ENCODE assay signal across 8 cellular contexts in genomic region chr5:141968914-141969608, GRCh38. TPM values are rescaled to one million over a fixed set of nuclear protein-coding genes. Genes with fewer than 3 reads are reported as not detected.
DNase-seq lines count a peak whose midpoint lies in the region; TF ChIP-seq lines count a peak whose summit lies in the region.

TSS of gene RNF14 (plus strand) at chr5:141969105. CDS start at chr5:141973589, 4,484 bp downstream.

- peak; percentile 92 for DNase-seq in HFFc6
- DNase-seq in NAMALWA (ENCODE audit: low spot score): peak; percentile 96
- DNase-seq in SKM-1 (lab: John Stamatoyannopoulos, UW; ENCODE audit: unreplicated experiment): peak; percentile 89
- peak; percentile 74 to 96 (median 92) for DNase-seq in head of caudate nucleus
- DNase-seq in tibial nerve (ENCODE audit: low spot score in 2 of 2): peak; percentile 79 to 81

- peak within 1 kb of the TSS; percentile 90 for H3K4me3 Mint-ChIP-seq in HFFc6
- H3K4me3 Mint-ChIP-seq in activated naive CD8-positive, alpha-beta T cell: peak within 1 kb of the TSS; percentile 96

- peaks cover 15% of the 10 kb centered on the region for H3K79me2 ChIP-seq in parathyroid adenoma

- intact Hi-C loops in head of caudate nucleus (cut with DNase I): loop anchor here (10.0 kb wide), 1 partner anchor 84 kb away; no protein-coding TSS in a partner anchor

- H3K27ac ChIP-seq in parathyroid adenoma (peak within 1 kb of the TSS; percentile 96), tibial nerve (peak within 1 kb of the TSS; percentile 72 to 98 (median 96))

- H3K9ac ChIP-seq in parathyroid adenoma: peak within 1 kb of the TSS; percentile 82

- TF ChIP-seq CTCF in HFFc6 (IDR thresholded peaks at IDR 0.05): peak; percentile 93
- peak; percentile 98 for TF ChIP-seq CTCF in parathyroid adenoma (IDR thresholded peaks at IDR 0.05)
- TF ChIP-seq CTCF in tibial nerve (IDR thresholded peaks at IDR 0.05): peak; percentile 93 to 99 (median 97)

- H3K4me1 ChIP-seq in parathyroid adenoma (peaks cover 16% of the 10 kb centered on the region), tibial nerve (peaks cover 0 to 21% (median 15%) of the 10 kb centered on the region in 4 donors)

- peaks cover 2% of the 10 kb centered on the region for H3K27me3 Mint-ChIP-seq in HFFc6 (ENCODE audit: insufficient read depth)
- no peaks in the 10 kb centered on the region for H3K27me3 Mint-ChIP-seq in activated naive CD8-positive, alpha-beta T cell

- peak; percentile 83 to 97 for TF ChIP-seq EP300 in tibial nerve (IDR thresholded peaks at IDR 0.05)

- H3K4me3 ChIP-seq in parathyroid adenoma (ENCODE audit: low read depth, low read length) (peak within 1 kb of the TSS; percentile 76), tibial nerve (peak within 1 kb of the TSS; percentile 47 to 73 (median 70))

- H3K27me3 ChIP-seq in parathyroid adenoma (ENCODE audit: control insufficient read depth, insufficient read depth, low read length) (no peaks in the 10 kb centered on the region), tibial nerve (no peaks in the 10 kb centered on the region)

- peaks cover 28% of the 10 kb centered on the region for H3K4me1 Mint-ChIP-seq in HFFc6 (ENCODE audit: low read depth)
- peaks cover 37% of the 10 kb centered on the region for H3K4me1 Mint-ChIP-seq in activated naive CD8-positive, alpha-beta T cell (ENCODE audit: low read depth)

- peaks cover 8% of the 10 kb centered on the region for H3K36me3 Mint-ChIP-seq in HFFc6 (ENCODE audit: low read depth)
- H3K36me3 Mint-ChIP-seq in activated naive CD8-positive, alpha-beta T cell: peaks cover 2% of the 10 kb centered on the region

- 0% methylated on average over 13 to 43 of the region's 63 CpGs for WGBS in tibial nerve, 2 donors

- H3K27ac Mint-ChIP-seq in HFFc6: peak within 1 kb of the TSS; percentile 98
- H3K27ac Mint-ChIP-seq in activated naive CD8-positive, alpha-beta T cell: peak within 1 kb of the TSS; percentile 89

- no peaks in the 10 kb centered on the region for H3K36me3 ChIP-seq in parathyroid adenoma (ENCODE audit: control insufficient read depth, insufficient read depth, low read length)
- H3K36me3 ChIP-seq in tibial nerve: peaks cover 0 to 10% (median 0%) of the 10 kb centered on the region in 3 donors

- peak within 1 kb of the TSS; percentile 87 for H2AFZ ChIP-seq in parathyroid adenoma

- H3K9me3 Mint-ChIP-seq in HFFc6: no peaks in the 10 kb centered on the region
- no peaks in the 10 kb centered on the region for H3K9me3 Mint-ChIP-seq in activated naive CD8-positive, alpha-beta T cell (ENCODE audit: low read depth)

- peak within 1 kb of the TSS; percentile 92 for H3K4me2 ChIP-seq in parathyroid adenoma (ENCODE audit: low read length)

- no peaks in the 10 kb centered on the region for H3K9me3 ChIP-seq in parathyroid adenoma (ENCODE audit: control insufficient read depth, low read length)
- H3K9me3 ChIP-seq in tibial nerve: no peaks in the 10 kb centered on the region

- TF ChIP-seq POLR2A in GM10847 (IDR thresholded peaks at IDR 0.05; ENCODE audit: extremely low read depth, insufficient read length) (peak; percentile 67), tibial nerve (IDR thresholded peaks at IDR 0.05) (peak; percentile 86 to 94)

RNA-seq across cellular contexts. Expression of gene RNF14, which starts in this region (rescaled TPM):
- total RNA-seq in HFFc6 (2021; fragmentation: NEBNext Ultra II Directional; extraction: Animal tissue kit (Norgen Biotek cat#: 25700)): 10 to 100 TPM; 56.0 to 65.5 (median 63.0) TPM
- 10 to 100 TPM; 48.0 to 70.5 (median 57.8) TPM for total RNA-seq in tibial nerve

Comparison
In these comparisons a context has a peak if more than half of its experiments do, and no peak if none do; other contexts are left out.
1. Peak in every context shown above with its lines: DNase-seq, H3K4me3 ChIP-seq and H3K27ac ChIP-seq.